ENCODE assay signal across 28 cellular contexts in genomic region chr16:67758006-67758405, GRCh38.
"Had no signal": no experiment of that assay in that cellular context is flagged by ENCODE, and none has a peak within 500 bp of the region (broad histone marks: within the 10 kb centered on the region; RNA-seq: fewer than 3 reads in every experiment).

No MANE protein-coding gene starts in this region.

- DNase-seq: activated CD4-positive, alpha-beta memory T cell treated with anti-CD3 and anti-CD28 coated beads, Interleukin-2, amount 10 ng/mL, durations not matched to agents 7 days and 5 days; activated CD4-positive, alpha-beta T cell treated with anti-CD3 and anti-CD28 coated beads for 1 hour; activated CD4-positive, alpha-beta T cell treated with anti-CD3 and anti-CD28 coated beads for 4 hours; activated CD4-positive, alpha-beta T cell treated with anti-CD3 and anti-CD28 coated beads, Interleukin-2, amount 10 ng/mL, durations not matched to agents 7 days and 5 days; activated CD4-positive, alpha-beta T cell treated with anti-CD3 and anti-CD28 coated beads, Interleukin-2, amount 50 U/mL, for 4 hours; activated gamma-delta T cell; activated naive CD4-positive, alpha-beta T cell; activated naive CD4-positive, alpha-beta T cell treated with anti-CD3 and anti-CD28 coated beads, Interleukin-2, amount 10 ng/mL, durations not matched to agents 7 days and 5 days; activated naive CD8-positive, alpha-beta T cell treated with anti-CD3 and anti-CD28 coated beads, Interleukin-2, amount 10 ng/mL, durations not matched to agents 7 days and 5 days; activated T-cell treated with anti-CD3 and anti-CD28 coated beads, Interleukin-2, amount 50 U/mL, for 72 hours; cortex of kidney; dermis blood vessel endothelial cell; effector CD4-positive, alpha-beta T cell; effector memory CD8-positive, alpha-beta T cell; esophagus squamous epithelium; foreskin melanocyte; heart right ventricle; T-helper 1 cell; T-helper 2 cell had no signal

- ATAC-seq: activated naive CD4-positive, alpha-beta T cell treated with anti-CD3 and anti-CD28 coated beads, Interleukin-2, amount 50 U/mL, for 72 hours; activated T-cell treated with anti-CD3 and anti-CD28 coated beads, Interleukin-2, amount 50 U/mL, for 72 hours; effector memory CD8-positive, alpha-beta T cell; gastroesophageal sphincter; heart right ventricle; WTC11 had no signal

- FAIRE-seq: colon, endometrium, endothelial cell of umbilical vein had no signal

- H3K27me3 Mint-ChIP-seq: activated CD4-positive, alpha-beta memory T cell treated with anti-CD3 and anti-CD28 coated beads, Interleukin-2, amount 10 ng/mL, durations not matched to agents 7 days and 5 days; activated CD4-positive, alpha-beta T cell treated with anti-CD3 and anti-CD28 coated beads, Interleukin-2, amount 10 ng/mL, durations not matched to agents 7 days and 5 days; activated naive CD4-positive, alpha-beta T cell treated with anti-CD3 and anti-CD28 coated beads, Interleukin-2, amount 10 ng/mL, durations not matched to agents 7 days and 5 days; activated naive CD8-positive, alpha-beta T cell treated with anti-CD3 and anti-CD28 coated beads, Interleukin-2, amount 10 ng/mL, durations not matched to agents 7 days and 5 days; effector memory CD8-positive, alpha-beta T cell had no signal

- H3K36me3 ChIP-seq: breast epithelium had no signal

- H3K27me3 ChIP-seq: ascending aorta, breast epithelium, esophagus squamous epithelium, gastroesophageal sphincter, heart right ventricle had no signal

- H3K27ac Mint-ChIP-seq: activated CD4-positive, alpha-beta memory T cell treated with anti-CD3 and anti-CD28 coated beads, Interleukin-2, amount 10 ng/mL, durations not matched to agents 7 days and 5 days; activated CD4-positive, alpha-beta T cell treated with anti-CD3 and anti-CD28 coated beads, Interleukin-2, amount 10 ng/mL, durations not matched to agents 7 days and 5 days; activated naive CD4-positive, alpha-beta T cell treated with anti-CD3 and anti-CD28 coated beads, Interleukin-2, amount 10 ng/mL, durations not matched to agents 7 days and 5 days; activated naive CD8-positive, alpha-beta T cell treated with anti-CD3 and anti-CD28 coated beads, Interleukin-2, amount 10 ng/mL, durations not matched to agents 7 days and 5 days; activated T-cell treated with anti-CD3 and anti-CD28 coated beads, Interleukin-2, amount 50 U/mL, for 72 hours; brain; effector memory CD8-positive, alpha-beta T cell; WTC11 had no signal

- H3K4me3 Mint-ChIP-seq: activated CD4-positive, alpha-beta memory T cell treated with anti-CD3 and anti-CD28 coated beads, Interleukin-2, amount 10 ng/mL, durations not matched to agents 7 days and 5 days; activated CD4-positive, alpha-beta T cell treated with anti-CD3 and anti-CD28 coated beads, Interleukin-2, amount 10 ng/mL, durations not matched to agents 7 days and 5 days; activated naive CD4-positive, alpha-beta T cell treated with anti-CD3 and anti-CD28 coated beads, Interleukin-2, amount 10 ng/mL, durations not matched to agents 7 days and 5 days; activated naive CD8-positive, alpha-beta T cell treated with anti-CD3 and anti-CD28 coated beads, Interleukin-2, amount 10 ng/mL, durations not matched to agents 7 days and 5 days; activated T-cell treated with anti-CD3 and anti-CD28 coated beads, Interleukin-2, amount 50 U/mL, for 72 hours; brain; effector memory CD8-positive, alpha-beta T cell; WTC11 had no signal

- H3K36me3 Mint-ChIP-seq: WTC11 had no signal

- H3K9me3 Mint-ChIP-seq: activated CD4-positive, alpha-beta memory T cell treated with anti-CD3 and anti-CD28 coated beads, Interleukin-2, amount 10 ng/mL, durations not matched to agents 7 days and 5 days; activated CD4-positive, alpha-beta T cell treated with anti-CD3 and anti-CD28 coated beads, Interleukin-2, amount 10 ng/mL, durations not matched to agents 7 days and 5 days; activated naive CD4-positive, alpha-beta T cell treated with anti-CD3 and anti-CD28 coated beads, Interleukin-2, amount 10 ng/mL, durations not matched to agents 7 days and 5 days; activated naive CD4-positive, alpha-beta T cell treated with anti-CD3 and anti-CD28 coated beads, Interleukin-2, amount 50 U/mL, for 72 hours; activated naive CD8-positive, alpha-beta T cell treated with anti-CD3 and anti-CD28 coated beads, Interleukin-2, amount 10 ng/mL, durations not matched to agents 7 days and 5 days; activated T-cell treated with anti-CD3 and anti-CD28 coated beads, Interleukin-2, amount 50 U/mL, for 72 hours; brain; effector memory CD8-positive, alpha-beta T cell; WTC11 had no signal

- H3K4me3 ChIP-seq: ascending aorta, breast epithelium, esophagus squamous epithelium, gastroesophageal sphincter, heart right ventricle had no signal
